In genomic region chr17:49496183-49496865, GRCh38 we compare ENCODE assay signal across 8 cellular contexts. TPM values are rescaled to one million over a fixed set of nuclear protein-coding genes. Genes with fewer than 3 reads are reported as not detected.
DNase-seq lines count a peak whose midpoint lies in the region; ATAC-seq and TF ChIP-seq lines count a peak whose summit lies in the region.

No MANE protein-coding gene starts in this region.

- DNase-seq in NAMALWA (ENCODE audit: low spot score) = peak; percentile 65
- DNase-seq in activated CD4-positive, alpha-beta T cell treated with anti-CD3 and anti-CD28 coated beads for 24 hours (ENCODE audit: low read depth in 2 of 2) = peak; percentile 83 to 85
- DNase-seq in central memory CD8-positive, alpha-beta T cell (ENCODE audit: low spot score in 2 of 2) = peak; percentile 71 to 86
- DNase-seq in kidney epithelial cell (ENCODE audit: low read depth) = no peak
- peak; percentile 42 to 80 for DNase-seq in stimulated activated CD4-positive, alpha-beta T cell treated with anti-CD3 and anti-CD28 coated beads, Interleukin-15, amount 100 ng/mL, for 48 hours (ENCODE audit: low read depth in 2 of 2)

- no peak overlapping the region for H3K27ac Mint-ChIP-seq in central memory CD8-positive, alpha-beta T cell (ENCODE audit: low read depth)

- peak overlapping the region; percentile 14 for H3K4me3 ChIP-seq in kidney epithelial cell (ENCODE audit: low read depth, low read length)

- peaks cover 63% of the 10 kb centered on the region for H3K27me3 ChIP-seq in kidney epithelial cell (ENCODE audit: control insufficient read depth, insufficient read depth, low read length)

- peak; percentile 87 for ATAC-seq in central memory CD8-positive, alpha-beta T cell (replicated peaks; ENCODE audit: extremely low read depth, poor library complexity, severe bottlenecking)
- ATAC-seq in GM18858 (IDR thresholded peaks at IDR 0.05; ENCODE audit: unreplicated experiment) = no peak
- ATAC-seq in GM21390 (IDR thresholded peaks at IDR 0.05; ENCODE audit: unreplicated experiment) = no peak

- peak overlapping the region; percentile 84 for H3K4me3 Mint-ChIP-seq in central memory CD8-positive, alpha-beta T cell

- peaks cover 41% of the 10 kb centered on the region for H3K4me1 Mint-ChIP-seq in central memory CD8-positive, alpha-beta T cell

- TF ChIP-seq CTCF in GM12874 (IDR thresholded peaks at IDR 0.05; ENCODE audit: insufficient read depth, low read depth, low read length) (peak; percentile 93), kidney epithelial cell (IDR thresholded peaks at IDR 0.05; ENCODE audit: insufficient read depth, low read length, poor library complexity, severe bottlenecking) (no peak)

- no peaks in the 10 kb centered on the region for H3K9me3 Mint-ChIP-seq in central memory CD8-positive, alpha-beta T cell

- peaks cover 43% of the 10 kb centered on the region for H3K27me3 Mint-ChIP-seq in central memory CD8-positive, alpha-beta T cell

- peaks cover 6% of the 10 kb centered on the region for H3K36me3 Mint-ChIP-seq in central memory CD8-positive, alpha-beta T cell (ENCODE audit: insufficient read depth)

- no peaks in the 10 kb centered on the region for H3K36me3 ChIP-seq in kidney epithelial cell (ENCODE audit: control insufficient read depth, insufficient read depth, low read length)

RNA-seq across cellular contexts. Expression of gene NGFR, which starts 1.2 kb away (rescaled TPM):
- total RNA-seq in kidney epithelial cell = 0.04 TPM in 1 of 2 replicates, not detected in the other
